Comparison of ENCODE assay signal across 8 cellular contexts in genomic region chr1:8374812-8375211, GRCh38. TPM values are rescaled to one million over a fixed set of nuclear protein-coding genes. Genes with fewer than 3 reads are reported as not detected.
DNase-seq lines count a peak whose midpoint lies in the region; ATAC-seq, FAIRE-seq and TF ChIP-seq lines count a peak whose summit lies in the region.

No MANE protein-coding gene starts in this region.

- H3F3A ChIP-seq in PC-3 (ENCODE audit: low read length, unreplicated experiment) = no peaks in the 10 kb centered on the region

- H3K9ac ChIP-seq in PC-3 (ENCODE audit: low read length) = no peak overlapping the region

- no peaks in the 10 kb centered on the region for H4K20me1 ChIP-seq in PC-3 (ENCODE audit: low read length)

- WGBS in heart left ventricle, 4 donors = 72 to 87% (median 82%) methylated on average over 2 of the region's 2 CpGs
- 74 to 87% methylated on average over 2 of the region's 2 CpGs for WGBS in pancreas, 2 donors

- BruUV-seq in PC-3 (replicated peaks; lab: Mats Ljungman, UMichigan) = no TSS peak

- intact Hi-C loops in heart left ventricle (cut with DNase I) = loop anchor here in 7 of 10 donors (5.0 to 10.0 kb wide), 5 partner anchors 32 to 152 kb away; no protein-coding TSS in a partner anchor
- intact Hi-C loops in cardiac septum (cut with DNase I) = loop anchor here (5.0 kb wide), 2 partner anchors 32 to 152 kb away; no protein-coding TSS in a partner anchor
- intact Hi-C loops in PC-3 (cut with micrococcal nuclease) = loop anchor here (2.0 kb wide), 1 partner anchor 34 kb away; no protein-coding TSS in a partner anchor
- intact Hi-C loops in pancreas (cut with DNase I) = loop anchor here in 1 of 3 donors (5.0 kb wide), 1 partner anchor 47 kb away; no protein-coding TSS in a partner anchor

- ATAC-seq in heart left ventricle = no peak
- peak; percentile 57 for ATAC-seq in PC-3
- peak in 3 of 4 donors; percentile 21 to 30 (median 29) for ATAC-seq in pancreas
- ATAC-seq in HG03457 (IDR thresholded peaks at IDR 0.05; ENCODE audit: unreplicated experiment) = no peak
- ATAC-seq in GM19351 (IDR thresholded peaks at IDR 0.05; ENCODE audit: unreplicated experiment) = no peak

- H3K27ac ChIP-seq in heart left ventricle = peak overlapping the region; percentile 44 to 97 (median 90)
- no peak overlapping the region for H3K27ac ChIP-seq in PC-3 (ENCODE audit: low read length)
- peak overlapping the region; percentile 75 to 84 for H3K27ac ChIP-seq in coronary artery
- H3K27ac ChIP-seq in pancreas = peak overlapping the region in 3 of 4 donors; percentile 56 to 82 (median 72)

- TF ChIP-seq CTCF in heart left ventricle (IDR thresholded peaks at IDR 0.05) (peak; percentile 9 to 46 (median 30)), PC-3 (conservative IDR thresholded peaks at IDR 0.05; ENCODE audit: low read depth, low read length) (peak; percentile 78), coronary artery (IDR thresholded peaks at IDR 0.05) (no peak), pancreas (IDR thresholded peaks at IDR 0.05) (peak in 2 of 4 donors; percentile 21 to 31)

- no peaks in the 10 kb centered on the region for H3K27me3 ChIP-seq in heart left ventricle
- H3K27me3 ChIP-seq in PC-3 (ENCODE audit: low read length) = no peaks in the 10 kb centered on the region
- H3K27me3 ChIP-seq in pancreas = no peaks in the 10 kb centered on the region

- H3K9me3 ChIP-seq in heart left ventricle (no peaks in the 10 kb centered on the region), PC-3 (ENCODE audit: low read length) (no peaks in the 10 kb centered on the region), pancreas (no peaks in the 10 kb centered on the region)

- no peak overlapping the region for H2AFZ ChIP-seq in PC-3 (ENCODE audit: low read length)

- POLR2A ChIA-PET in PC-3 (lab: Charles Lee; ENCODE audit: unreplicated experiment) = no interaction called here

- no peaks in the 10 kb centered on the region for H3K9me2 ChIP-seq in PC-3 (replicated peaks; ENCODE audit: low read length)

- peaks cover 19 to 93% (median 82%) of the 10 kb centered on the region in 12 donors for H3K4me1 ChIP-seq in heart left ventricle
- H3K4me1 ChIP-seq in PC-3 (ENCODE audit: insufficient read depth, low read length) = peaks cover 9% of the 10 kb centered on the region
- peaks cover 33 to 46% (median 39%) of the 10 kb centered on the region in 3 donors for H3K4me1 ChIP-seq in pancreas

- CTCF ChIA-PET in PC-3 (lab: Charles Lee) = no interaction called here

- peaks cover 3% of the 10 kb centered on the region; the same call in 1 of the 2 replicates for H3K79me2 ChIP-seq in PC-3 (ENCODE audit: low read length)

- DNase-seq in heart left ventricle (no peak), cardiac septum (ENCODE audit: low spot score) (no peak), PC-3 (peak; percentile 66), coronary artery (ENCODE audit: low spot score) (peak; percentile 72), pancreas (peak in 1 of 6 donors; percentile 38), NCI-H1105 (lab: John Stamatoyannopoulos, UW) (no peak)

- H3K4me3 ChIP-seq in heart left ventricle (no peak overlapping the region), PC-3 (ENCODE audit: low read length) (no peak overlapping the region), coronary artery (no peak overlapping the region), pancreas (no peak overlapping the region)

- no peak for TF ChIP-seq POLR2A in heart left ventricle (IDR thresholded peaks at IDR 0.05)

- FAIRE-seq in pancreas (lab: Jason Lieb, UNC) = no peak

- H3K36me3 ChIP-seq in heart left ventricle = peaks cover 0 to 44% (median 0%) of the 10 kb centered on the region in 9 donors
- H3K36me3 ChIP-seq in PC-3 (ENCODE audit: low read depth, low read length) = peaks cover 5% of the 10 kb centered on the region; the same call in 1 of the 2 replicates
- no peaks in the 10 kb centered on the region for H3K36me3 ChIP-seq in pancreas

- no peak overlapping the region for H3K4me2 ChIP-seq in PC-3 (ENCODE audit: low read length)

RNA-seq across cellular contexts. Expression of gene SLC45A1, which starts 56.9 kb away (rescaled TPM):
- total RNA-seq in heart left ventricle (1 to 10 TPM in 7 of 9 donors, under 1 TPM in 2; 0.61 to 6.2 (median 1.6) TPM), cardiac septum (1.8 TPM), PC-3 (2014; rRNA removed) (0.62 and 0.75 TPM in 2 replicates), pancreas (under 1 TPM; 0.16 to 0.75 (median 0.41) TPM)
- polyA plus RNA-seq in heart left ventricle (1 to 10 TPM; 1.3 to 2.9 TPM), pancreas (1 to 10 TPM; 1.4 to 1.8 TPM)

Comparison
In these comparisons a context has a peak if more than half of its experiments do, and no peak if none do; other contexts are left out.
1. ATAC-seq: peak in PC-3 (single experiment) and pancreas (3 of 4); none in heart left ventricle (0 of 4), HG03457 (single experiment) and GM19351 (single experiment).
2. DNase-seq: peak in PC-3 (single experiment) and coronary artery (single experiment); none in heart left ventricle (0 of 5), cardiac septum (single experiment) and NCI-H1105 (single experiment).